In the genomic region with DNA sequence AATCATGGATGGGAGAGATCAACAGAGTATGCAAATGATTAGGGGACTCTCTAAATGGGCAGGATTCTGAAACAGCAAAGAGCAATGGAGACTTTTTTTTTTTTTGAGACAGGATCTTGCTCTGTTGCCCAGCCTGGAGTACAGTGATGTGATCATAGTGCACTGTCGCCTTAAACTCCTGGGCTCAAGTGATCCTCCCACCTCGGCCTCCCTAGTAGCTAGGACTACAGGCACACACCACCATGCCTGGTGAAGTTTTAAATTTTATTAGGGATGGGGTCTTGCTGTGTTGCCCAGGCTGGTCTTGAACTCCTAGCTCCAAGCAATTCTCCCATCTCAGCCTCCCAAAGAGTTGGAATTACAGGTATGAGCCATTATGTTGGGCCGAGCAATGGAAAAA, we compare ENCODE assay signal across 25 cellular contexts.
"Had no signal": no experiment of that assay in that cellular context is flagged by ENCODE, and none has a peak within 500 bp of the region (broad histone marks: within the 10 kb centered on the region; RNA-seq: fewer than 3 reads in every experiment).

No MANE protein-coding gene starts in this region.

- H3K9me3 Mint-ChIP-seq: dendritic cell treated with granulocyte-macrophage colony-stimulating factor and Interleukin-4, amounts not matched to agents 40 ng/mL and 50 ng/mL, for 4 days; endodermal cell had no signal

- H3K4me1 ChIP-seq: colonic mucosa, esophagus muscularis mucosa, esophagus squamous epithelium, foreskin keratinocyte, gastrocnemius medialis, gastroesophageal sphincter, heart left ventricle, heart right ventricle had no signal

- H3K4me3 ChIP-seq: colonic mucosa, coronary artery, dorsolateral prefrontal cortex, esophagus muscularis mucosa, esophagus squamous epithelium, gastrocnemius medialis, gastroesophageal sphincter, heart left ventricle, heart right ventricle had no signal

- ATAC-seq: effector memory CD8-positive, alpha-beta T cell; esophagus mucosa; foreskin keratinocyte; gastrocnemius medialis; gastroesophageal sphincter; heart left ventricle; heart right ventricle had no signal

- H3K9me3 ChIP-seq: colonic mucosa, esophagus muscularis mucosa, esophagus squamous epithelium, gastrocnemius medialis, gastroesophageal sphincter, heart left ventricle, heart right ventricle had no signal

- H3K27ac Mint-ChIP-seq: dendritic cell treated with granulocyte-macrophage colony-stimulating factor and Interleukin-4, amounts not matched to agents 40 ng/mL and 50 ng/mL, for 4 days; effector memory CD8-positive, alpha-beta T cell; endodermal cell had no signal

- H3K27me3 Mint-ChIP-seq: dendritic cell treated with granulocyte-macrophage colony-stimulating factor and Interleukin-4, amounts not matched to agents 40 ng/mL and 50 ng/mL, for 4 days; effector memory CD8-positive, alpha-beta T cell had no signal

- H3K27me3 ChIP-seq: colonic mucosa, esophagus muscularis mucosa, foreskin keratinocyte, gastrocnemius medialis, heart right ventricle had no signal

- DNase-seq: colonic mucosa; cortex of kidney; dermis blood vessel endothelial cell; dorsolateral prefrontal cortex; effector CD4-positive, alpha-beta T cell; effector CD8-positive, alpha-beta T cell; effector memory CD4-positive, alpha-beta T cell; effector memory CD8-positive, alpha-beta T cell; endodermal cell; erythroblast; esophagus squamous epithelium; foreskin fibroblast; foreskin keratinocyte; foreskin melanocyte; gastrocnemius medialis; glutamatergic neuron; head of caudate nucleus; heart left ventricle; heart right ventricle had no signal

- H3K4me3 Mint-ChIP-seq: dendritic cell treated with granulocyte-macrophage colony-stimulating factor and Interleukin-4, amounts not matched to agents 40 ng/mL and 50 ng/mL, for 4 days; effector memory CD8-positive, alpha-beta T cell; endodermal cell had no signal

- H3K36me3 ChIP-seq: colonic mucosa, esophagus muscularis mucosa, esophagus squamous epithelium, gastrocnemius medialis, gastroesophageal sphincter, heart left ventricle, heart right ventricle had no signal

- H3K27ac ChIP-seq: colonic mucosa, coronary artery, dorsolateral prefrontal cortex, epithelial cell of prostate, esophagus muscularis mucosa, esophagus squamous epithelium, foreskin keratinocyte, gastrocnemius medialis, gastroesophageal sphincter, heart left ventricle, heart right ventricle had no signal
